Comparison of ENCODE assay signal across 1 cellular context in the genomic region with DNA sequence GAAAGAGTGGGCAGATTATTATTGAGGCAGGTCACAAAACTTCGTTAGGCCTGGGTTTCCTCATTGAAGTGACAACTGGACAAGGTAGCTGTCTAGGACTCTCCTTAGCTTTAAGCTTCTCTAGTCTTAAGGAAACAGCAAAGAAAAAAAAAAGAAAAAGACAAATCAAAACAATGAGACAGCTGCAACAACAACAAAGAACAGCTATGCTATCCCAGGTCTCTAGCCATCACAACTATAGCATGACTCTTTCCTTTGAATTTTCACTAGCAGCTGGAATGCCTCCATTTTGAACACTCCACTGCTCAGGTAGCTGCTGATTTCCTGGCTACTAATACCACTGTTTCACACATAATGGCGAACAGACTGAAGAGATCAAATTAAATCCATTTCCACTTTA.
TF ChIP-seq lines count a peak whose summit lies in the region.

No MANE protein-coding gene starts in this region.

TF ChIP-seq in GM23338, 12 proteins besides CTCF, POLR2A, EP300 and RAD21 (continued from another document):
- TF ChIP-seq, protein P1, sequence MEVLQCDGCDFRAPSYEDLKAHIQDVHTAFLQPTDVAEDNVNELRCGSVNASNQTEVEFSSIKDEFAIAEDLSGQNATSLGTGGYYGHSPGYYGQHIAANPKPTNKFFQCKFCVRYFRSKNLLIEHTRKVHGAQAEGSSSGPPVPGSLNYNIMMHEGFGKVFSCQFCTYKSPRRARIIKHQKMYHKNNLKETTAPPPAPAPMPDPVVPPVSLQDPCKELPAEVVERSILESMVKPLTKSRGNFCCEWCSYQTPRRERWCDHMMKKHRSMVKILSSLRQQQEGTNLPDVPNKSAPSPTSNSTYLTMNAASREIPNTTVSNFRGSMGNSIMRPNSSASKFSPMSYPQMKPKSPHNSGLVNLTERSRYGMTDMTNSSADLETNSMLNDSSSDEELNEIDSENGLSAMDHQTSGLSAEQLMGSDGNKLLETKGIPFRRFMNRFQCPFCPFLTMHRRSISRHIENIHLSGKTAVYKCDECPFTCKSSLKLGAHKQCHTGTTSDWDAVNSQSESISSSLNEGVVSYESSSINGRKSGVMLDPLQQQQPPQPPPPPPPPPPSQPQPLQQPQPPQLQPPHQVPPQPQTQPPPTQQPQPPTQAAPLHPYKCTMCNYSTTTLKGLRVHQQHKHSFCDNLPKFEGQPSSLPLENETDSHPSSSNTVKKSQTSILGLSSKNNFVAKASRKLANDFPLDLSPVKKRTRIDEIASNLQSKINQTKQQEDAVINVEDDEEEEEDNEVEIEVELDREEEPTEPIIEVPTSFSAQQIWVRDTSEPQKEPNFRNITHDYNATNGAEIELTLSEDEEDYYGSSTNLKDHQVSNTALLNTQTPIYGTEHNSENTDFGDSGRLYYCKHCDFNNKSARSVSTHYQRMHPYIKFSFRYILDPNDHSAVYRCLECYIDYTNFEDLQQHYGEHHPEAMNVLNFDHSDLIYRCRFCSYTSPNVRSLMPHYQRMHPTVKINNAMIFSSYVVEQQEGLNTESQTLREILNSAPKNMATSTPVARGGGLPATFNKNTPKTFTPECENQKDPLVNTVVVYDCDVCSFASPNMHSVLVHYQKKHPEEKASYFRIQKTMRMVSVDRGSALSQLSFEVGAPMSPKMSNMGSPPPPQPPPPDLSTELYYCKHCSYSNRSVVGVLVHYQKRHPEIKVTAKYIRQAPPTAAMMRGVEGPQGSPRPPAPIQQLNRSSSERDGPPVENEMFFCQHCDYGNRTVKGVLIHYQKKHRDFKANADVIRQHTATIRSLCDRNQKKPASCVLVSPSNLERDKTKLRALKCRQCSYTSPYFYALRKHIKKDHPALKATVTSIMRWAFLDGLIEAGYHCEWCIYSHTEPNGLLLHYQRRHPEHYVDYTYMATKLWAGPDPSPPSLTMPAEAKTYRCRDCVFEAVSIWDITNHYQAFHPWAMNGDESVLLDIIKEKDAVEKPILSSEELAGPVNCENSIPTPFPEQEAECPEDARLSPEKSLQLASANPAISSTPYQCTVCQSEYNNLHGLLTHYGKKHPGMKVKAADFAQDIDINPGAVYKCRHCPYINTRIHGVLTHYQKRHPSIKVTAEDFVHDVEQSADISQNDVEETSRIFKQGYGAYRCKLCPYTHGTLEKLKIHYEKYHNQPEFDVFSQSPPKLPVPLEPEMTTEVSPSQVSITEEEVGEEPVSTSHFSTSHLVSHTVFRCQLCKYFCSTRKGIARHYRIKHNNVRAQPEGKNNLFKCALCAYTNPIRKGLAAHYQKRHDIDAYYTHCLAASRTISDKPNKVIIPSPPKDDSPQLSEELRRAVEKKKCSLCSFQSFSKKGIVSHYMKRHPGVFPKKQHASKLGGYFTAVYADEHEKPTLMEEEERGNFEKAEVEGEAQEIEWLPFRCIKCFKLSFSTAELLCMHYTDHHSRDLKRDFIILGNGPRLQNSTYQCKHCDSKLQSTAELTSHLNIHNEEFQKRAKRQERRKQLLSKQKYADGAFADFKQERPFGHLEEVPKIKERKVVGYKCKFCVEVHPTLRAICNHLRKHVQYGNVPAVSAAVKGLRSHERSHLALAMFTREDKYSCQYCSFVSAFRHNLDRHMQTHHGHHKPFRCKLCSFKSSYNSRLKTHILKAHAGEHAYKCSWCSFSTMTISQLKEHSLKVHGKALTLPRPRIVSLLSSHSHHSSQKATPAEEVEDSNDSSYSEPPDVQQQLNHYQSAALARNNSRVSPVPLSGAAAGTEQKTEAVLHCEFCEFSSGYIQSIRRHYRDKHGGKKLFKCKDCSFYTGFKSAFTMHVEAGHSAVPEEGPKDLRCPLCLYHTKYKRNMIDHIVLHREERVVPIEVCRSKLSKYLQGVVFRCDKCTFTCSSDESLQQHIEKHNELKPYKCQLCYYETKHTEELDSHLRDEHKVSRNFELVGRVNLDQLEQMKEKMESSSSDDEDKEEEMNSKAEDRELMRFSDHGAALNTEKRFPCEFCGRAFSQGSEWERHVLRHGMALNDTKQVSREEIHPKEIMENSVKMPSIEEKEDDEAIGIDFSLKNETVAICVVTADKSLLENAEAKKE (CRISPR knock-in tag; IDR thresholded peaks at IDR 0.05), result no peak
- TF ChIP-seq JUNB (IDR thresholded peaks at IDR 0.05; ENCODE audit: unreplicated experiment), result no peak
